9 cellular contexts compared by ENCODE assay signal in the genomic region with DNA sequence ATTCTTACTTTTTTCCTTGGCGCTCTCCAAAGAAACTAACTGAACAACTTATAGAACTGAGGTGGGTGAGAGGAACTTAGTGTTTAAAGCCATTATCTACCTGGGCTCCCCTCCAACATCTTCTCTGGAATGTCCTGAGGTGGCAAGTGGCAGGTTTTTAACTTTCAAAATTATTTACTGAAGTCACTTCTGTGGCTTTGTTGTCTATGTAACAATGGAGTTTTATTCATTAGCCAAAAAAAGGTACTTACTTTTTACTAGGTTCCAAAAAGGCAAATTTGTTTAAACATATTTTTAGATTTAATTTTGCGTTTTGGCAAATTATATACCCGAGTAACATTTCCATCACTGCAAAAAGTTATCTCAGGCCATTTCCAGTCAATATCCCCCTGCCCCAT. TPM values are rescaled to one million over a fixed set of nuclear protein-coding genes. Genes with fewer than 3 reads are reported as not detected.
DNase-seq lines count a peak whose midpoint lies in the region; ATAC-seq and TF ChIP-seq lines count a peak whose summit lies in the region.
"Had no signal": no experiment of that assay in that cellular context is flagged by ENCODE, and none has a peak within 500 bp of the region (broad histone marks: within the 10 kb centered on the region; RNA-seq: fewer than 3 reads in every experiment).

No MANE protein-coding gene starts in this region.

- H3K27ac ChIP-seq in IMR-90 (ENCODE audit: insufficient read depth, low read length) (no peak overlapping the region), brain microvascular endothelial cell (no peak overlapping the region)

- H2AK5ac ChIP-seq in IMR-90 (ENCODE audit: low read depth, low read length) = no peak overlapping the region

- H3K9me3 ChIP-seq in IMR-90 (ENCODE audit: control insufficient read depth, insufficient read depth, low read length) = no peaks in the 10 kb centered on the region

- TF ChIP-seq RAD21 in IMR-90 (IDR thresholded peaks at IDR 0.05; ENCODE audit: low read length) = no peak

- peak overlapping the region; percentile 92 for H3K4me3 Mint-ChIP-seq in mesothelial cell of epicardium

- WGBS in IMR-90 (ENCODE audit: extremely low coverage in 2 of 2, insufficient read length in 1 of 2), 2 experiments = no CpG with 5 or more reads among the region's 3 CpGs

- no peak overlapping the region; the same call in 1 of the 2 replicates for H3K9ac ChIP-seq in IMR-90 (ENCODE audit: low read depth, low read length)

- H3K27me3 ChIP-seq in BJ (ENCODE audit: control insufficient read depth, insufficient read depth, low read length) (no peaks in the 10 kb centered on the region), IMR-90 (ENCODE audit: control insufficient read depth, insufficient read depth, low read length) (no peaks in the 10 kb centered on the region), brain microvascular endothelial cell (replicated peaks) (no peaks in the 10 kb centered on the region)

- no peak overlapping the region for H2BK20ac ChIP-seq in IMR-90 (ENCODE audit: low read depth, low read length)

- H3K4ac ChIP-seq in IMR-90 (ENCODE audit: low read depth, low read length) = no peak overlapping the region

- peaks cover 20% of the 10 kb centered on the region for H3K36me3 Mint-ChIP-seq in mesothelial cell of epicardium

- H2BK120ac ChIP-seq in IMR-90 (ENCODE audit: low read depth, low read length) = no peak overlapping the region

- H3K27ac Mint-ChIP-seq in mesothelial cell of epicardium = peak overlapping the region; percentile 96

- intact Hi-C loops in IMR-90 (cut with micrococcal nuclease) = no loop called here

- H3K4me3 ChIP-seq in BJ (ENCODE audit: low read depth, low read length) = peak overlapping the region; percentile 94; the same call in 1 of the 2 replicates
- H3K4me3 ChIP-seq in IMR-90 (ENCODE audit: insufficient read depth, low read depth, low read length) = peak overlapping the region; percentile 84; the same call in 1 of the 2 replicates
- H3K4me3 ChIP-seq in brain microvascular endothelial cell (ENCODE audit: low read depth, low read length) = peak overlapping the region; percentile 96

- ATAC-seq in IMR-90 (ENCODE audit: low read depth) (no peak), HG03469 (IDR thresholded peaks at IDR 0.05; ENCODE audit: unreplicated experiment) (no peak)

- H2AFZ ChIP-seq in IMR-90 (replicated peaks; ENCODE audit: low read length, poor library complexity) = no peak overlapping the region

- TF ChIP-seq CTCF in BJ (IDR thresholded peaks at IDR 0.05; ENCODE audit: insufficient read depth, low read depth, low read length) (no peak), IMR-90 (conservative IDR thresholded peaks at IDR 0.05; ENCODE audit: low read depth, low read length) (no peak), brain microvascular endothelial cell (IDR thresholded peaks at IDR 0.05; ENCODE audit: low read depth, low read length, missing control alignments) (no peak), mesothelial cell of epicardium (IDR thresholded peaks at IDR 0.05; ENCODE audit: unreplicated experiment) (no peak), GM13977 (IDR thresholded peaks at IDR 0.05; ENCODE audit: extremely low read depth, insufficient read depth, missing control alignments) (no peak)

- no peak overlapping the region for H4K8ac ChIP-seq in IMR-90 (ENCODE audit: low read depth in 2 of 2, low read length in 2 of 2)

- no TSS peak for BruUV-seq in IMR-90 (replicated peaks; lab: Mats Ljungman, UMichigan)

- H3K4me1 Mint-ChIP-seq in mesothelial cell of epicardium = peaks cover 60% of the 10 kb centered on the region

- H4K20me1 ChIP-seq in IMR-90 (ENCODE audit: insufficient read depth, low read length) = peaks cover 73% of the 10 kb centered on the region

- no peak overlapping the region for H4K91ac ChIP-seq in IMR-90 (ENCODE audit: insufficient read depth, low read depth, low read length)

- dilution Hi-C loops in IMR-90 (cut with HindIII; ENCODE audit: low sequenced_read_pairs, unreplicated experiment) = no loop called here

- H3K23ac ChIP-seq in IMR-90 (ENCODE audit: low read depth, low read length) = no peak overlapping the region

- H2AK9ac ChIP-seq in IMR-90 (replicated peaks; ENCODE audit: low read depth, low read length, poor library complexity) = no peak overlapping the region

- H3K36me3 ChIP-seq in BJ (ENCODE audit: control insufficient read depth, insufficient read depth, low read length) = peaks cover 27% of the 10 kb centered on the region
- peaks cover 43% of the 10 kb centered on the region for H3K36me3 ChIP-seq in IMR-90 (ENCODE audit: control insufficient read depth, insufficient read depth, low read length)
- peaks cover 53% of the 10 kb centered on the region for H3K36me3 ChIP-seq in brain microvascular endothelial cell (replicated peaks)

- no peaks in the 10 kb centered on the region for H3K27me3 Mint-ChIP-seq in mesothelial cell of epicardium (ENCODE audit: low read depth)

- no peak for DNase-seq in BJ (ENCODE audit: low read depth)
- no peak for DNase-seq in IMR-90
- DNase-seq in brain microvascular endothelial cell = no peak
- no peak for DNase-seq in mesothelial cell of epicardium (ENCODE audit: low spot score in 2 of 2, unreplicated experiment in 2 of 2)
- DNase-seq in MV-4-11 (lab: John Stamatoyannopoulos, UW) = no peak
- no peak for DNase-seq in stimulated activated CD4-positive, alpha-beta T cell treated with anti-CD3 and anti-CD28 coated beads, Interleukin-4, amount 100 ng/mL, for 1 hour
- DNase-seq in GM13977 (ENCODE audit: low spot score) = no peak
- DNase-seq: SHP77 treated with DMSO at 0.1 percent for 48 hours had no signal

- peaks cover 27% of the 10 kb centered on the region for H3K9me1 ChIP-seq in IMR-90 (ENCODE audit: insufficient read depth, low read length)

- CTCF ChIA-PET in BJ (lab: Yijun Ruan, JAX) (no interaction called here), IMR-90 (lab: Yijun Ruan, JAX) (no interaction called here)

- POLR2A ChIA-PET in BJ (lab: Charles Lee) (no interaction called here), IMR-90 (lab: Charles Lee; ENCODE audit: unreplicated experiment) (no interaction called here)

- H3K79me1 ChIP-seq in IMR-90 (ENCODE audit: low read depth in 1 of 2, low read length in 2 of 2) = peaks cover 20 to 48% of the 10 kb centered on the region in 2 experiments

- in situ Hi-C loops in IMR-90 (cut with MboI; ENCODE audit: low sequenced_read_pairs) = no loop called here
- in situ Hi-C loops in brain microvascular endothelial cell (cut with HindIII; ENCODE audit: low pct_ligation_motif_present, low sequenced_read_pairs) = no loop called here
- in situ Hi-C loops in GM13977 (cut with MboI; ENCODE audit: low pct_unique_long_range_greater_than_20kb, low sequenced_read_pairs, unreplicated experiment) = no loop called here

- no peak overlapping the region for H3K14ac ChIP-seq in IMR-90 (replicated peaks; ENCODE audit: low read depth, low read length)

- H3K4me1 ChIP-seq in IMR-90 (ENCODE audit: control insufficient read depth, insufficient read depth, low read length) = peaks cover 40% of the 10 kb centered on the region

- H3K18ac ChIP-seq in IMR-90 (ENCODE audit: low read depth, low read length) = no peak overlapping the region

- H3K56ac ChIP-seq in IMR-90 (ENCODE audit: extremely low read depth, insufficient read depth, low read length) = no peak overlapping the region

- TF ChIP-seq POLR2A in IMR-90 (IDR thresholded peaks at IDR 0.05; ENCODE audit: low read depth, low read length) = no peak

- H3K4me2 ChIP-seq in IMR-90 (ENCODE audit: low read depth, low read length) = peak overlapping the region; percentile 63

- no peaks in the 10 kb centered on the region for H3K9me3 Mint-ChIP-seq in mesothelial cell of epicardium

- no peak overlapping the region for H2BK15ac ChIP-seq in IMR-90 (ENCODE audit: low read depth, low read length)

- no peak overlapping the region for H4K5ac ChIP-seq in IMR-90 (ENCODE audit: low read depth, low read length)

- H2BK5ac ChIP-seq in IMR-90 (ENCODE audit: low read depth, low read length, poor library complexity, severe bottlenecking) = peak overlapping the region; percentile 76

TF ChIP-seq in IMR-90, 13 proteins besides CTCF, POLR2A, EP300 and RAD21 (continues in another document):
- TF ChIP-seq FOS (IDR thresholded peaks at IDR 0.05; ENCODE audit: low read depth, low read length) (no peak), RFX5 (IDR thresholded peaks at IDR 0.05; ENCODE audit: low read depth, low read length) (no peak), RCOR1 (IDR thresholded peaks at IDR 0.05; ENCODE audit: insufficient replicate concordance, low read length) (no peak), ELK1 (IDR thresholded peaks at IDR 0.05; ENCODE audit: borderline replicate concordance, low read depth, low read length) (no peak), MXI1 (IDR thresholded peaks at IDR 0.05; ENCODE audit: borderline replicate concordance, low read depth, low read length) (no peak)

RNA-seq across cellular contexts. Expression of gene ENO1, which starts 2.4 kb away (rescaled TPM):
- 1,727 and 2,253 TPM in 2 replicates for polyA plus RNA-seq in BJ (2011; rRNA removed)
- 897 and 1,451 TPM in 2 replicates for polyA minus RNA-seq in BJ (2011; rRNA and poly(A)+ RNA removed)
- 2,952 and 3,643 TPM in 2 replicates for total RNA-seq in IMR-90 (2012; rRNA removed)
- polyA plus RNA-seq in IMR-90 (2012; rRNA removed) = 2,094 and 2,125 TPM in 2 replicates
- 1,308 and 1,582 TPM in 2 replicates for polyA plus RNA-seq in IMR-90 (2012; cell fraction: cytosol; rRNA removed)
- polyA plus RNA-seq in IMR-90 (2012; cell fraction: nucleus; rRNA removed; ENCODE audit: low replicate concordance) = 1,133 and 1,170 TPM in 2 replicates
- 1,024 to 1,067 TPM (median 1,030 TPM) in 3 replicates for total RNA-seq in mesothelial cell of epicardium

RNA-seq across cellular contexts. Expression of gene RERE, which starts 58.7 kb away (rescaled TPM):
- polyA plus RNA-seq in BJ (2011; rRNA removed) (3.8 and 5.9 TPM in 2 replicates), IMR-90 (2012; rRNA removed) (13.5 and 25.1 TPM in 2 replicates)
- 42.7 and 57.8 TPM in 2 replicates for polyA minus RNA-seq in BJ (2011; rRNA and poly(A)+ RNA removed)
- total RNA-seq in IMR-90 (2012; rRNA removed) (11.5 and 15.8 TPM in 2 replicates), mesothelial cell of epicardium (177 to 187 TPM (median 187 TPM) in 3 replicates)
- polyA plus RNA-seq in IMR-90 (2012; cell fraction: cytosol; rRNA removed) = 7.6 and 12.1 TPM in 2 replicates
- polyA plus RNA-seq in IMR-90 (2012; cell fraction: nucleus; rRNA removed; ENCODE audit: low replicate concordance) = 27.4 and 39.6 TPM in 2 replicates

Comparison
In these comparisons a context has a peak if more than half of its experiments do, and no peak if none do; other contexts are left out.
1. RNA of gene RERE, which starts 58.7 kb away (total RNA-seq): 177 to 187 TPM in mesothelial cell of epicardium; 11.5 to 15.8 TPM in IMR-90; every median in the first group is over 10 times any median in the second.
2. Peak in every context shown above with its lines, with median percentiles within 50 percentile points of each other: H3K4me3 ChIP-seq.